In genomic region chr11:3604169-3604568, GRCh38 we compare ENCODE assay signal across 16 cellular contexts. TPM values are rescaled to one million over a fixed set of nuclear protein-coding genes. Genes with fewer than 3 reads are reported as not detected.
DNase-seq lines count a peak whose midpoint lies in the region; ATAC-seq and TF ChIP-seq lines count a peak whose summit lies in the region.
"Had no signal": no experiment of that assay in that cellular context is flagged by ENCODE, and none has a peak within 500 bp of the region (broad histone marks: within the 10 kb centered on the region; RNA-seq: fewer than 3 reads in every experiment).

No MANE protein-coding gene starts in this region.

- peak overlapping the region; percentile 73 for H3K27ac ChIP-seq in 22Rv1
- H3K27ac ChIP-seq in VCaP = peak overlapping the region; percentile 74; the same call in 1 of the 2 replicates
- H3K27ac ChIP-seq: BLaER1 treated with 17β-estradiol and CSF1 and Interleukin-3, amounts not matched to agents 10 nM and 100 nM had no signal

- TF ChIP-seq CTCF in 22Rv1 (IDR thresholded peaks at IDR 0.05) (no peak), VCaP (conservative IDR thresholded peaks at IDR 0.05) (no peak), mesothelial cell of epicardium (IDR thresholded peaks at IDR 0.05; ENCODE audit: unreplicated experiment) (no peak)

- DNase-seq in cardiac septum (ENCODE audit: low spot score) (peak; percentile 17), islet precursor cell (peak; percentile 63), mesothelial cell of epicardium (ENCODE audit: low spot score in 2 of 2, unreplicated experiment in 2 of 2) (no peak)
- DNase-seq in naive thymus-derived CD8-positive, alpha-beta T cell = no peak
- DNase-seq: ACHN; CD4-positive, alpha-beta T cell; DND-41; GDM1; GOT3; H9 had no signal

- intact Hi-C loops in cardiac septum (cut with DNase I) = no loop called here

- H3K4me1 Mint-ChIP-seq in mesothelial cell of epicardium = peaks cover 12% of the 10 kb centered on the region
- no peaks in the 10 kb centered on the region for H3K4me1 Mint-ChIP-seq in naive thymus-derived CD8-positive, alpha-beta T cell
- H3K4me1 Mint-ChIP-seq: H9 had no signal

- H3K9me3 Mint-ChIP-seq in mesothelial cell of epicardium = no peaks in the 10 kb centered on the region
- no peaks in the 10 kb centered on the region for H3K9me3 Mint-ChIP-seq in naive thymus-derived CD8-positive, alpha-beta T cell
- H3K9me3 Mint-ChIP-seq: CD4-positive, alpha-beta T cell; H9 had no signal

- POLR2A ChIA-PET in naive thymus-derived CD8-positive, alpha-beta T cell (lab: Charles Lee) = no interaction called here

- ATAC-seq in HG03571 (IDR thresholded peaks at IDR 0.05; ENCODE audit: unreplicated experiment) = no peak
- ATAC-seq in naive thymus-derived CD8-positive, alpha-beta T cell = no peak

- H3K27me3 Mint-ChIP-seq in mesothelial cell of epicardium (ENCODE audit: low read depth) = no peaks in the 10 kb centered on the region
- H3K27me3 Mint-ChIP-seq in naive thymus-derived CD8-positive, alpha-beta T cell = peaks cover 0 to 2% (median 0%) of the 10 kb centered on the region in 5 donors
- H3K27me3 Mint-ChIP-seq: CD4-positive, alpha-beta T cell had no signal

- no peaks in the 10 kb centered on the region for H3K36me3 Mint-ChIP-seq in mesothelial cell of epicardium
- H3K36me3 Mint-ChIP-seq in naive thymus-derived CD8-positive, alpha-beta T cell = no peaks in the 10 kb centered on the region

- H3K27ac Mint-ChIP-seq in mesothelial cell of epicardium = no peak overlapping the region
- H3K27ac Mint-ChIP-seq in naive thymus-derived CD8-positive, alpha-beta T cell = no peak overlapping the region
- H3K27ac Mint-ChIP-seq: CD4-positive, alpha-beta T cell; H9 had no signal

- no peak overlapping the region for H3K4me3 Mint-ChIP-seq in mesothelial cell of epicardium
- H3K4me3 Mint-ChIP-seq in naive thymus-derived CD8-positive, alpha-beta T cell = no peak overlapping the region
- H3K4me3 Mint-ChIP-seq: CD4-positive, alpha-beta T cell; H9 had no signal

RNA-seq across cellular contexts. Expression of gene ART5, which starts 37.6 kb away (rescaled TPM):
- total RNA-seq in cardiac septum = 1.4 TPM
- total RNA-seq in mesothelial cell of epicardium = 4.5 to 6.1 TPM (median 4.9 TPM) in 3 replicates
- total RNA-seq in naive thymus-derived CD8-positive, alpha-beta T cell = not detected
- polyA plus RNA-seq in naive thymus-derived CD8-positive, alpha-beta T cell = not detected
- total RNA-seq: CD4-positive, alpha-beta T cell; HT1080 had no signal

RNA-seq across cellular contexts. Expression of gene ART1, which starts 40.8 kb away (rescaled TPM):
- 1.3 TPM for total RNA-seq in cardiac septum
- total RNA-seq in mesothelial cell of epicardium = not detected in 3 replicates
- not detected for total RNA-seq in naive thymus-derived CD8-positive, alpha-beta T cell
- not detected for polyA plus RNA-seq in naive thymus-derived CD8-positive, alpha-beta T cell
- total RNA-seq: A172; CD4-positive, alpha-beta T cell; H9; HT1080 had no signal

Comparison
In these comparisons a context has a peak if more than half of its experiments do, and no peak if none do; other contexts are left out.
1. DNase-seq: peak in cardiac septum (single experiment) and islet precursor cell (single experiment); none in mesothelial cell of epicardium (0 of 2) and naive thymus-derived CD8-positive, alpha-beta T cell (0 of 10).